9 cellular contexts compared by ENCODE assay signal in genomic region chr21:45294509-45295291, GRCh38. TPM values are rescaled to one million over a fixed set of nuclear protein-coding genes. Genes with fewer than 3 reads are reported as not detected.
DNase-seq lines count a peak whose midpoint lies in the region; ATAC-seq, FAIRE-seq and TF ChIP-seq lines count a peak whose summit lies in the region.
"Had no signal": no experiment of that assay in that cellular context is flagged by ENCODE, and none has a peak within 500 bp of the region (broad histone marks: within the 10 kb centered on the region; RNA-seq: fewer than 3 reads in every experiment).

No MANE protein-coding gene starts in this region.

- CTCF ChIA-PET in HEK293T (lab: Yijun Ruan, JAX) = interaction anchor here (0.7 to 2.8 kb wide), 2 partner anchors 14 to 166 kb away, joined by 3 to 16 read pairs; no protein-coding TSS in a partner anchor
- CTCF ChIA-PET in K562 (lab: Yijun Ruan, JAX; ENCODE audit: low intra/inter-chr PET ratio) = interaction anchor here (2.4 to 6.1 kb wide), 2 partner anchors 14 to 144 kb away, joined by 8 to 100 read pairs; no protein-coding TSS in a partner anchor

- H3K36me3 ChIP-seq in K562 (ENCODE audit: control insufficient read depth, insufficient read depth, low read length) (no peaks in the 10 kb centered on the region), kidney (ENCODE audit: control insufficient read depth in 1 of 2, insufficient read depth in 2 of 2, low read length in 2 of 2) (no peaks in the 10 kb centered on the region), spleen (no peaks in the 10 kb centered on the region)

- TF ChIP-seq CTCF in K562 (IDR thresholded peaks at IDR 0.05 in 2 of 3, conservative IDR thresholded peaks at IDR 0.05 in 1 of 3; ENCODE audit: insufficient read depth in 2 of 3, low read depth in 1 of 3, low read length in 3 of 3) (no peak), kidney (IDR thresholded peaks at IDR 0.05; ENCODE audit: borderline replicate concordance, extremely low read depth, insufficient read depth) (no peak), spleen (IDR thresholded peaks at IDR 0.05 in 8 of 11, conservative IDR thresholded peaks at IDR 0.05 in 3 of 11) (peak in 1 of 11 experiments; percentile 4)

- no peak overlapping the region for H3K27ac Mint-ChIP-seq in T-helper 2 cell treated with Interferon-gamma antibody and Interleukin-4, amounts not matched to agents 5 μg/mL and 100 μg/mL, for 36 hours
- H3K27ac Mint-ChIP-seq: activated naive CD8-positive, alpha-beta T cell had no signal

- BruUV-seq in K562 (replicated peaks; lab: Mats Ljungman, UMichigan) = no TSS peak

- H3K79me2 ChIP-seq in K562 (ENCODE audit: control insufficient read depth, insufficient read depth, low read length) = no peaks in the 10 kb centered on the region

- no peak for TF ChIP-seq EP300 in K562 (IDR thresholded peaks at IDR 0.05; ENCODE audit: low read length)

- H3K4me1 ChIP-seq in K562 (replicated peaks in 1 of 2; ENCODE audit: control insufficient read depth in 2 of 2, insufficient read depth in 2 of 2, low read length in 2 of 2) (peaks cover 18 to 50% of the 10 kb centered on the region in 2 experiments), kidney (ENCODE audit: control insufficient read depth in 1 of 2, insufficient read depth in 1 of 2, low read depth in 1 of 2, low read length in 2 of 2) (peaks cover 26 to 34% of the 10 kb centered on the region in 2 donors), spleen (peaks cover 30 to 59% (median 47%) of the 10 kb centered on the region in 6 donors)

- H3K27me3 Mint-ChIP-seq in T-helper 2 cell treated with Interferon-gamma antibody and Interleukin-4, amounts not matched to agents 5 μg/mL and 100 μg/mL, for 36 hours (ENCODE audit: low read depth) = peaks cover 5% of the 10 kb centered on the region
- H3K27me3 Mint-ChIP-seq: activated naive CD8-positive, alpha-beta T cell had no signal

- H3K4me3 Mint-ChIP-seq in T-helper 2 cell treated with Interferon-gamma antibody and Interleukin-4, amounts not matched to agents 5 μg/mL and 100 μg/mL, for 36 hours = no peak overlapping the region
- H3K4me3 Mint-ChIP-seq: activated naive CD8-positive, alpha-beta T cell had no signal

- no peaks in the 10 kb centered on the region for H3K36me3 Mint-ChIP-seq in T-helper 2 cell treated with Interferon-gamma antibody and Interleukin-4, amounts not matched to agents 5 μg/mL and 100 μg/mL, for 36 hours (ENCODE audit: low read depth)

- TF ChIP-seq POLR2A in K562 (conservative IDR thresholded peaks at IDR 0.05) (no peak), spleen (IDR thresholded peaks at IDR 0.05) (no peak)

- no peaks in the 10 kb centered on the region for H3K4me1 Mint-ChIP-seq in T-helper 2 cell treated with Interferon-gamma antibody and Interleukin-4, amounts not matched to agents 5 μg/mL and 100 μg/mL, for 36 hours (ENCODE audit: low read depth)

- DNase-seq in HEK293T (ENCODE audit: extremely low spot score) = peak; percentile 69
- peak in 1 of 4 experiments; percentile 31 for DNase-seq in K562 (ENCODE audit: extremely low read depth in 1 of 4, low spot score in 3 of 4)
- DNase-seq in kidney = peak; percentile 97
- DNase-seq in spleen = peak; percentile 84
- DNase-seq in T-helper 2 cell treated with Interferon-gamma antibody and Interleukin-4, amounts not matched to agents 5 μg/mL and 100 μg/mL, for 36 hours (ENCODE audit: low spot score) = no peak
- no peak for DNase-seq in KBM-7

- H3K9ac ChIP-seq in K562 (ENCODE audit: insufficient read depth in 1 of 2, low read depth in 2 of 2, low read length in 2 of 2) (peak overlapping the region in 1 of 2 experiments; percentile 13; a peak in 1 of 4 replicates), kidney (ENCODE audit: low read length in 2 of 2) (peak overlapping the region in 1 of 2 donors; percentile 59)

- H4K20me1 ChIP-seq in K562 (replicated peaks; ENCODE audit: control insufficient read depth, insufficient read depth, low read length) = no peaks in the 10 kb centered on the region

- WGBS in K562 (ENCODE audit: insufficient coverage, low coverage, missing lambda C conversion rate) = 49% methylated on average over 39 of the region's 40 CpGs
- WGBS in spleen, 5 donors = 52 to 67% (median 59%) methylated on average over 35 to 40 of the region's 40 CpGs

- no peak for FAIRE-seq in K562 (lab: Jason Lieb, UNC)
- FAIRE-seq in kidney (lab: Jason Lieb, UNC) = no peak

- in situ Hi-C loops in K562 (cut with MboI) (no loop called here), KBM-7 (cut with MboI; ENCODE audit: low pct_unique_long_range_greater_than_20kb, low sequenced_read_pairs) (no loop called here)

- intact Hi-C loops in K562 (cut with micrococcal nuclease) = loop anchor here (5.0 kb wide), 3 partner anchors 63 to 298 kb away; partner anchors contain the start of gene SLC19A1
- intact Hi-C loops in kidney (cut with DNase I) = loop anchor here (5.0 kb wide), 1 partner anchor 148 kb away; no protein-coding TSS in a partner anchor
- intact Hi-C loops in spleen (cut with DNase I; ENCODE audit: low total_unique reads) = no loop called here

- H3K27ac ChIP-seq in K562 (ENCODE audit: extremely low read depth, low read depth, low read length) = no peak overlapping the region
- peak overlapping the region; percentile 89 to 96 for H3K27ac ChIP-seq in kidney (ENCODE audit: low read depth in 2 of 2, low read length in 2 of 2)
- peak overlapping the region; percentile 66 to 93 (median 85) for H3K27ac ChIP-seq in spleen

- POLR2A ChIA-PET in HEK293T (lab: Yijun Ruan, JAX) (interaction anchor here (1.3 to 1.8 kb wide), 4 partner anchors 14 to 154 kb away, joined by 3 to 5 read pairs (median 4); no protein-coding TSS in a partner anchor), K562 (lab: Yijun Ruan, JAX) (interaction anchor here (0.7 kb wide), 1 partner anchor 79 kb away, joined by 3 read pairs; no protein-coding TSS in a partner anchor)

- ATAC-seq in K562 (no peak), GM21360 (IDR thresholded peaks at IDR 0.05; ENCODE audit: unreplicated experiment) (no peak), GM19452 (IDR thresholded peaks at IDR 0.05; ENCODE audit: unreplicated experiment) (no peak)

- H3K9me1 ChIP-seq in K562 (ENCODE audit: control insufficient read depth, insufficient read depth, low read length) = peaks cover 4% of the 10 kb centered on the region

- H2AFZ ChIP-seq in K562 (ENCODE audit: low read depth, low read length) = peak overlapping the region; percentile 54

- H3K4me2 ChIP-seq in K562 (ENCODE audit: insufficient read depth, low read length) = no peak overlapping the region

- no peak for TF ChIP-seq RAD21 in K562 (CRISPR knock-in tag; conservative IDR thresholded peaks at IDR 0.05 in 1 of 2, IDR thresholded peaks at IDR 0.05 in 1 of 2)

- no peaks in the 10 kb centered on the region for H3K9me3 Mint-ChIP-seq in T-helper 2 cell treated with Interferon-gamma antibody and Interleukin-4, amounts not matched to agents 5 μg/mL and 100 μg/mL, for 36 hours

- no peaks in the 10 kb centered on the region for H3K27me3 ChIP-seq in K562 (ENCODE audit: control insufficient read depth in 2 of 2, insufficient read depth in 2 of 2, low read length in 2 of 2)
- H3K27me3 ChIP-seq in spleen (replicated peaks in 1 of 7) = no peaks in the 10 kb centered on the region

- H3K4me3 ChIP-seq in K562 = no peak overlapping the region
- H3K4me3 ChIP-seq in kidney (ENCODE audit: low read length in 2 of 2) = no peak overlapping the region
- H3K4me3 ChIP-seq in spleen = no peak overlapping the region

- H3K9me3 ChIP-seq in K562 (replicated peaks; ENCODE audit: control insufficient read depth, insufficient read depth, low read depth, low read length) (no peaks in the 10 kb centered on the region), kidney (ENCODE audit: control insufficient read depth in 1 of 2, low read length in 2 of 2) (no peaks in the 10 kb centered on the region), spleen (no peaks in the 10 kb centered on the region)

TF ChIP-seq in HEK293T, 16 proteins besides CTCF, POLR2A, EP300 and RAD21:
- no peak for TF ChIP-seq FOXK2 (IDR thresholded peaks at IDR 0.05)
- TF ChIP-seq ZNF384 (IDR thresholded peaks at IDR 0.05) = no peak
- peak; percentile 29; the same call in 1 of the 2 replicates for TF ChIP-seq L3MBTL2 (conservative IDR thresholded peaks at IDR 0.05)
- no peak for TF ChIP-seq SUZ12 (IDR thresholded peaks at IDR 0.05)

TF ChIP-seq in K562, 482 proteins besides CTCF, POLR2A, EP300 and RAD21 (continues in another document):
- no peak for TF ChIP-seq MLX (CRISPR knock-in tag; conservative IDR thresholded peaks at IDR 0.05)
- peak; percentile 28; the same call in 1 of the 2 replicates for TF ChIP-seq POLR2G (IDR thresholded peaks at IDR 0.05; ENCODE audit: low read depth, low read length)
- TF ChIP-seq C11orf30 (IDR thresholded peaks at IDR 0.05; ENCODE audit: low read depth) = peak; percentile 59
- TF ChIP-seq MAFG (tag; conservative IDR thresholded peaks at IDR 0.05) = peak; percentile 38; the same call in 1 of the 2 replicates
- no peak for TF ChIP-seq CBX5 (IDR thresholded peaks at IDR 0.05; ENCODE audit: borderline replicate concordance, low read depth)

RNA-seq across cellular contexts. Expression of gene POFUT2, which starts 7.0 kb away (rescaled TPM):
- 120 and 232 TPM in 2 replicates for total RNA-seq in K562 (2011; cell fraction: chromatin; rRNA removed; ENCODE audit: low replicate concordance)
- total RNA-seq in K562 (2011; cell fraction: nucleolus; rRNA removed) = 126 and 138 TPM in 2 replicates
- 113 and 131 TPM in 2 replicates for total RNA-seq in K562 (2011; cell fraction: nucleoplasm; rRNA removed)
- total RNA-seq in K562 (2014; rRNA removed) (11.0 and 16.7 TPM in 2 replicates), K562 (2014; rRNA removed; fragmentation: Illumina TruSeq; extraction: Trizol) (7.6 and 9.2 TPM in 2 replicates), K562 (2015; rRNA removed; fragmentation: Illumina TruSeq; extraction: Trizol) (9.2 and 9.5 TPM in 2 replicates), K562 (2021) (24.2 and 24.6 TPM in 2 replicates), kidney (30.2 TPM), spleen (10 to 100 TPM; 24.1 to 37.0 (median 28.8) TPM)
- polyA plus RNA-seq in K562 (2011; rRNA removed) (15.6 and 25.2 TPM in 2 replicates), K562 (2014; fragmentation: Illumina TruSeq; extraction: Trizol) (18.0 and 21.0 TPM in 2 replicates), K562 (2014; fragmentation: Nextera tagmentation; extraction: Ambion mirVana) (1 to 10 TPM; 1.1 to 2.9 TPM), K562 (2014; rRNA removed) (18.3 and 21.2 TPM in 2 replicates), kidney (ENCODE audit: insufficient read depth, low read depth, low replicate concordance) (18.3 TPM), spleen (10 to 100 TPM; 10.5 to 23.2 (median 19.3) TPM)
- polyA plus RNA-seq in K562 (2011; cell fraction: cytosol; rRNA removed) = 9.5 and 12.5 TPM in 2 replicates
- polyA plus RNA-seq in K562 (2011; cell fraction: nucleus; rRNA removed) = 152 and 163 TPM in 2 replicates
- polyA plus RNA-seq in K562 (2012) = 16.7 and 35.4 TPM in 2 replicates
- 6.4 and 6.5 TPM in 2 replicates for polyA minus RNA-seq in K562 (2011; rRNA and poly(A)+ RNA removed)
- 3.6 and 8.4 TPM in 2 replicates for polyA minus RNA-seq in K562 (2011; cell fraction: cytosol; rRNA and poly(A)+ RNA removed)
- 33.5 and 49.3 TPM in 2 replicates for polyA minus RNA-seq in K562 (2011; cell fraction: nucleus; rRNA and poly(A)+ RNA removed)

Comparison
In these comparisons a context has a peak if more than half of its experiments do, and no peak if none do; other contexts are left out.
1. DNase-seq: peak in HEK293T (single experiment), kidney (single experiment) and spleen (single experiment); none in T-helper 2 cell treated with Interferon-gamma antibody and Interleukin-4, amounts not matched to agents 5 μg/mL and 100 μg/mL, for 36 hours (single experiment) and KBM-7 (single experiment).